ENCODE assay signal across 11 cellular contexts in the genomic region with DNA sequence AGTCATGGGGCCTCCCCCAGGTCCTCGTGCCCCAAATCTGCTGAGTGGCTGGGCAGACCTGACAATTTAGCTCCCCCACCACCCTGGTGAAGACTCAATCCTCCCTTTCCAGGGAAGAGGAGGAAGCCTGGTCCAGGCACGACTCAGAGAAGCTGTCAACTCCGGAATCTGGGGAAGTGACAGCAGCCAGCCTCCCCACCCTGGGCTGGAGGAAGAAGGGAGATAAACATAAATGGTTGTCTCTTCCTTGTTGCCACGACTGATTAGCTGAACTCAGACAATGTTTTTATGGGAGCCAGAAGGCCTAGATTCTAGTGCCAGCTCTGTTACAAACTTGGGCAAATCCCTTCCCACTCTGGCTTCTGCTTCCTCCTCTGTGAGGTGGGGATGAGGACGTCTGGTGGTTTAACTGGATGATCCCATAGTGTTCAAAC. TPM values are rescaled to one million over a fixed set of nuclear protein-coding genes. Genes with fewer than 3 reads are reported as not detected.
DNase-seq lines count a peak whose midpoint lies in the region; TF ChIP-seq lines count a peak whose summit lies in the region.
"Had no signal": no experiment of that assay in that cellular context is flagged by ENCODE, and none has a peak within 500 bp of the region (broad histone marks: within the 10 kb centered on the region; RNA-seq: fewer than 3 reads in every experiment).

No MANE protein-coding gene starts in this region.

- peak overlapping the region; percentile 54 for H3K9ac ChIP-seq in SU-DHL-6 (ENCODE audit: low read length)

- H3K27ac Mint-ChIP-seq in CD4-positive, alpha-beta memory T cell: peak overlapping the region; percentile 6 to 93 (median 83)

- intact Hi-C loops in CD4-positive, alpha-beta memory T cell (cut with micrococcal nuclease): no loop called here
- intact Hi-C loops in sigmoid colon (cut with DNase I): no loop called here

- CTCF ChIA-PET in CD4-positive, alpha-beta memory T cell (lab: Charles Lee; ENCODE audit: partially characterized antibody): interaction anchor here (1.0 to 1.6 kb wide), 5 partner anchors 14 to 43 kb away, joined by 3 read pairs; no protein-coding TSS in a partner anchor

- H3K4me3 ChIP-seq in CD4-positive, alpha-beta memory T cell (ENCODE audit: low read length in 2 of 2): no peak overlapping the region
- H3K4me3 ChIP-seq in SU-DHL-6 (ENCODE audit: insufficient read depth, low read length, poor library complexity, severe bottlenecking) (no peak overlapping the region), cardiac muscle cell (no peak overlapping the region), sigmoid colon (no peak overlapping the region)

- no peaks in the 10 kb centered on the region for H3K9me3 ChIP-seq in CD4-positive, alpha-beta memory T cell (ENCODE audit: control insufficient read depth in 1 of 2, low read length in 2 of 2)
- H3K9me3 ChIP-seq in SU-DHL-6 (ENCODE audit: insufficient read depth, low read length): no peaks in the 10 kb centered on the region
- H3K9me3 ChIP-seq in cardiac muscle cell (ENCODE audit: low read depth): no peaks in the 10 kb centered on the region
- no peaks in the 10 kb centered on the region for H3K9me3 ChIP-seq in sigmoid colon

- H3K4me2 ChIP-seq in SU-DHL-6 (ENCODE audit: low read depth, low read length, poor library complexity, severe bottlenecking): peak overlapping the region; percentile 80

- no peak for TF ChIP-seq EP300 in sigmoid colon (IDR thresholded peaks at IDR 0.05)

- H3K27me3 ChIP-seq in CD4-positive, alpha-beta memory T cell (ENCODE audit: insufficient read depth, low read length): no peaks in the 10 kb centered on the region
- H3K27me3 ChIP-seq in SU-DHL-6 (ENCODE audit: low read length) (no peaks in the 10 kb centered on the region), cardiac muscle cell (no peaks in the 10 kb centered on the region), sigmoid colon (no peaks in the 10 kb centered on the region)

- peaks cover 74% of the 10 kb centered on the region for H3K4me1 ChIP-seq in CD4-positive, alpha-beta memory T cell (ENCODE audit: insufficient read depth, low read length)
- H3K4me1 ChIP-seq in cardiac muscle cell (ENCODE audit: low read depth) (peaks cover 27% of the 10 kb centered on the region), sigmoid colon (peaks cover 0 to 49% (median 26%) of the 10 kb centered on the region in 4 donors)

- H3K36me3 ChIP-seq in CD4-positive, alpha-beta memory T cell (ENCODE audit: insufficient read depth, low read length): peaks cover 6% of the 10 kb centered on the region
- H3K36me3 ChIP-seq in SU-DHL-6 (ENCODE audit: low read length) (peaks cover 12% of the 10 kb centered on the region), cardiac muscle cell (peaks cover 3% of the 10 kb centered on the region), sigmoid colon (peaks cover 0 to 4% (median 0%) of the 10 kb centered on the region in 4 donors)

- peaks cover 15 to 21% of the 10 kb centered on the region in 2 donors for H3K36me3 Mint-ChIP-seq in CD4-positive, alpha-beta memory T cell

- H3F3A ChIP-seq in SU-DHL-6 (ENCODE audit: insufficient read depth): peaks cover 75% of the 10 kb centered on the region

- 30 to 31% methylated on average over 5 of the region's 5 CpGs for WGBS in sigmoid colon, 2 donors

- peaks cover 73% of the 10 kb centered on the region for H3K79me2 ChIP-seq in SU-DHL-6 (ENCODE audit: insufficient read depth, low read length)

- H3K9me3 Mint-ChIP-seq in CD4-positive, alpha-beta memory T cell: no peaks in the 10 kb centered on the region

- no peak overlapping the region for H3K27ac ChIP-seq in CD4-positive, alpha-beta memory T cell (ENCODE audit: low read depth, low read length)
- peak overlapping the region; percentile 98 for H3K27ac ChIP-seq in SU-DHL-6 (ENCODE audit: low read depth, low read length)
- H3K27ac ChIP-seq in cardiac muscle cell: peak overlapping the region; percentile 60
- H3K27ac ChIP-seq in sigmoid colon: peak overlapping the region; percentile 61 to 78 (median 74)

- no peaks in the 10 kb centered on the region for H3K9me2 ChIP-seq in SU-DHL-6 (replicated peaks; ENCODE audit: insufficient read depth, low read length)

- H3K4me3 Mint-ChIP-seq in CD4-positive, alpha-beta memory T cell: peak overlapping the region in 5 of 8 donors; percentile 1 to 63 (median 40)

- POLR2A ChIA-PET in CD4-positive, alpha-beta memory T cell (lab: Charles Lee; ENCODE audit: partially characterized antibody): interaction anchor here (0.5 to 1.8 kb wide), 7 partner anchors 13 to 44 kb away, joined by 3 to 5 read pairs (median 4); a partner anchor contains a TSS

- no peaks in the 10 kb centered on the region for H4K20me1 ChIP-seq in SU-DHL-6 (ENCODE audit: low read depth, low read length)

- TF ChIP-seq POLR2A in sigmoid colon (IDR thresholded peaks at IDR 0.05): no peak

- H3K4me1 Mint-ChIP-seq in CD4-positive, alpha-beta memory T cell: peaks cover 42 to 70% (median 57%) of the 10 kb centered on the region in 4 donors

- no peak overlapping the region for H2AFZ ChIP-seq in SU-DHL-6 (ENCODE audit: low read depth, low read length, severe bottlenecking)

- DNase-seq in CD4-positive, alpha-beta memory T cell: no peak
- DNase-seq in cardiac muscle cell (ENCODE audit: low read depth in 1 of 2, low spot score in 1 of 2) (peak in 1 of 2 donors; percentile 50), sigmoid colon (peak; percentile 73), NCI-H2227 treated with DMSO at 0.1 percent for 48 hours (lab: John Stamatoyannopoulos, UW) (no peak), NCI-H146 treated with DMSO at 0.1 percent for 48 hours (lab: John Stamatoyannopoulos, UW; ENCODE audit: unreplicated experiment) (no peak), SKM-1 (lab: John Stamatoyannopoulos, UW; ENCODE audit: unreplicated experiment) (no peak)
- DNase-seq in stimulated activated naive CD4-positive, alpha-beta T cell (lab: John Stamatoyannopoulos, UW): no peak
- DNase-seq: DMS79, NCI-H345 had no signal

- TF ChIP-seq CTCF in SU-DHL-6 (IDR thresholded peaks at IDR 0.05; ENCODE audit: insufficient read depth, low read length, poor library complexity, severe bottlenecking): no peak
- no peak for TF ChIP-seq CTCF in cardiac muscle cell (IDR thresholded peaks at IDR 0.05; ENCODE audit: low read depth, low read length)
- TF ChIP-seq CTCF in sigmoid colon (IDR thresholded peaks at IDR 0.05): no peak

- no peaks in the 10 kb centered on the region for H3K27me3 Mint-ChIP-seq in CD4-positive, alpha-beta memory T cell

RNA-seq across cellular contexts. Expression of a gene that starts 15.4 kb away (rescaled TPM):
- 10 to 100 TPM; 93.5 to 93.9 TPM for total RNA-seq in CD4-positive, alpha-beta memory T cell
- 10 to 100 TPM; 38.9 to 83.0 TPM for polyA plus RNA-seq in CD4-positive, alpha-beta memory T cell
- total RNA-seq in cardiac muscle cell (85.4 and 104 TPM in 2 replicates), sigmoid colon (100 to 1,000 TPM; 199 to 342 (median 258) TPM)
- polyA plus RNA-seq in cardiac muscle cell (70.4 and 102 TPM in 2 replicates), sigmoid colon (10 to 100 TPM in 2 of 3 donors, 1 to 10 TPM in 1; 6.0 to 48.7 (median 43.2) TPM)
- polyA plus RNA-seq: neural cell had no signal

RNA-seq across cellular contexts. Expression of a gene that starts 44.5 kb away (rescaled TPM):
- total RNA-seq in CD4-positive, alpha-beta memory T cell: 10 to 100 TPM; 20.4 to 23.1 TPM
- 1 to 10 TPM; 4.3 to 5.6 TPM for polyA plus RNA-seq in CD4-positive, alpha-beta memory T cell
- total RNA-seq in cardiac muscle cell: 53.7 and 56.3 TPM in 2 replicates
- 34.3 and 36.5 TPM in 2 replicates for polyA plus RNA-seq in cardiac muscle cell
- total RNA-seq in sigmoid colon: 10 to 100 TPM; 19.4 to 31.9 (median 29.3) TPM
- 10 to 100 TPM; 10.2 to 35.1 (median 32.3) TPM for polyA plus RNA-seq in sigmoid colon

RNA-seq across cellular contexts. Expression of a gene that starts 50.9 kb away (rescaled TPM):
- 100 to 1,000 TPM; 318 to 342 TPM for total RNA-seq in CD4-positive, alpha-beta memory T cell
- polyA plus RNA-seq in CD4-positive, alpha-beta memory T cell: 100 to 1,000 TPM; 229 to 330 TPM
- total RNA-seq in cardiac muscle cell (628 and 658 TPM in 2 replicates), sigmoid colon (100 to 1,000 TPM; 233 to 333 (median 259) TPM)
- polyA plus RNA-seq in cardiac muscle cell (404 and 448 TPM in 2 replicates), sigmoid colon (100 to 1,000 TPM in 1 of 3 donors, 10 to 100 TPM in 2; 22.9 to 121 (median 45.0) TPM)
